ENCODE assay signal across 10 cellular contexts in genomic region chr10:118590334-118590733, GRCh38.
DNase-seq lines count a peak whose midpoint lies in the region; ATAC-seq and TF ChIP-seq lines count a peak whose summit lies in the region.
"Had no signal": no experiment of that assay in that cellular context is flagged by ENCODE, and none has a peak within 500 bp of the region (broad histone marks: within the 10 kb centered on the region; RNA-seq: fewer than 3 reads in every experiment).

No MANE protein-coding gene starts in this region.

- no peak for TF ChIP-seq CTCF in foreskin fibroblast (IDR thresholded peaks at IDR 0.05; ENCODE audit: low read depth, low read length)

- ATAC-seq in GM21717 (IDR thresholded peaks at IDR 0.05; ENCODE audit: unreplicated experiment) (no peak), HG02852 (IDR thresholded peaks at IDR 0.05; ENCODE audit: unreplicated experiment) (no peak)

- no peak overlapping the region for H3K4me3 ChIP-seq in foreskin fibroblast (ENCODE audit: low read depth in 1 of 2, low read length in 2 of 2)

- peak; percentile 42 for DNase-seq in AG08396 (ENCODE audit: low spot score)
- DNase-seq in NCI-H1048 (lab: John Stamatoyannopoulos, UW): peak; percentile 34
- DNase-seq in NCI-H82 treated with DMSO at 0.1 percent for 48 hours (lab: John Stamatoyannopoulos, UW; ENCODE audit: unreplicated experiment): peak; percentile 72
- peak; percentile 20 to 53 for DNase-seq in foreskin fibroblast
- DNase-seq in SW480 (ENCODE audit: low spot score): no peak
- no peak for DNase-seq in glomerular visceral epithelial cell (ENCODE audit: extremely low spot score)
- DNase-seq: activated CD4-positive, alpha-beta T cell treated with anti-CD3 and anti-CD28 coated beads for 1 hour; AML-193 had no signal

Comparison
In these comparisons a context has a peak if more than half of its experiments do, and no peak if none do; other contexts are left out.
1. DNase-seq: peak in AG08396 (single experiment), NCI-H1048 (single experiment), NCI-H82 treated with DMSO at 0.1 percent for 48 hours (single experiment) and foreskin fibroblast (2 of 2); none in SW480 (single experiment) and glomerular visceral epithelial cell (single experiment).